ENCODE assay signal across 38 cellular contexts in the genomic region with DNA sequence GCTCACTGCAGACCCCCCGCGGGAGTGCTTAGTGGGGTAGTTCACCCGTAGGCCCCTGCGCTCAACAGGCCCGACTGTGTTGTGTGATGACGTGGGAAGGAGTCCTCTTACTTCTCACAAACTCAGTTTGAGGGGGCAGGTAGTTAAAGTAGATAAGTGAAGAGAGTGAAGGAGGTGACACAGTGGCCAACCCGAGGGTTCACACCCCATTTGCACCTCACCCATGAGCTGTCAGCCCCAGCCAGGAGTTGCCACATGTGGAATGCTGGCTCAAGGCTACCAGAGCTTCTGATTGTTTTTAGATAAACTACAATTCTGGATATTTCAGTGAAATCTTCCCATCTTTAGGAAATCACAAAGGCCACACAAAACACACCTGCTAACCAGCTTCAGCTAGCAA.
"Had no signal": no experiment of that assay in that cellular context is flagged by ENCODE, and none has a peak within 500 bp of the region (broad histone marks: within the 10 kb centered on the region; RNA-seq: fewer than 3 reads in every experiment).

No MANE protein-coding gene starts in this region.

- H3K9me3 Mint-ChIP-seq: activated naive CD4-positive, alpha-beta T cell treated with anti-CD3 and anti-CD28 coated beads for 36 hours; activated naive CD4-positive, alpha-beta T cell treated with anti-CD3 and anti-CD28 coated beads, Interleukin-2, amount 10 ng/mL, durations not matched to agents 7 days and 5 days; activated naive CD4-positive, alpha-beta T cell treated with anti-CD3 and anti-CD28 coated beads, Interleukin-2, amount 50 U/mL, for 24 hours; activated naive CD4-positive, alpha-beta T cell treated with anti-CD3 and anti-CD28 coated beads, Interleukin-2, amount 50 U/mL, for 72 hours; activated naive CD8-positive, alpha-beta T cell treated with anti-CD3 and anti-CD28 coated beads for 36 hours; activated naive CD8-positive, alpha-beta T cell treated with anti-CD3 and anti-CD28 coated beads, Interleukin-2, amount 10 ng/mL, durations not matched to agents 7 days and 5 days; activated naive CD8-positive, alpha-beta T cell treated with anti-CD3 and anti-CD28 coated beads, Interleukin-2, amount 50 U/mL, for 24 hours; activated T-cell treated with anti-CD3 and anti-CD28 coated beads, Interleukin-2, amount 50 U/mL, for 24 hours; activated T-cell treated with anti-CD3 and anti-CD28 coated beads, Interleukin-2, amount 50 U/mL, for 4 hours; activated T-cell treated with anti-CD3 and anti-CD28 coated beads, Interleukin-2, amount 50 U/mL, for 72 hours; activated T-helper 1 cell treated with anti-CD3 and anti-CD28 coated beads, Interleukin-12 subunit alpha, Interleukin-12 subunit beta, Interleukin-2, Interleukin-4 antibody, amounts not matched to agents 30 ng/mL and 10 ng/mL and 1 ng/mL, durations not matched to agents 14 hours and 24 hours and 36 hours; activated T-helper 17 cell treated with anti-CD3 and anti-CD28 coated beads, Interleukin-2, amount 50 U/mL, for 72 hours; activated T-helper 2 cell treated with anti-CD3 and anti-CD28 coated beads, Interferon-gamma antibody, Interleukin-2, Interleukin-4, amounts not matched to agents 10 μg/mL and 5 μg/mL and 100 μg/mL, durations not matched to agents 14 hours and 24 hours and 36 hours; central memory CD8-positive, alpha-beta T cell had no signal

- H3K9me3 ChIP-seq: adrenal gland, ascending aorta, body of pancreas, breast epithelium had no signal

- H3K36me3 ChIP-seq: adrenal gland, ascending aorta, brain microvascular endothelial cell, breast epithelium, cardiac muscle cell had no signal

- H3K27me3 Mint-ChIP-seq: brain had no signal

- H3K27me3 ChIP-seq: adrenal gland, ascending aorta, body of pancreas, brain microvascular endothelial cell, breast epithelium, cardiac muscle cell had no signal

- H3K27ac ChIP-seq: adrenal gland, ascending aorta, body of pancreas, brain microvascular endothelial cell, breast epithelium, cardiac muscle cell had no signal

- H3K4me3 ChIP-seq: adrenal gland, ascending aorta, body of pancreas, breast epithelium, cardiac muscle cell had no signal

- H3K4me1 Mint-ChIP-seq: activated naive CD4-positive, alpha-beta T cell treated with anti-CD3 and anti-CD28 coated beads, Interleukin-2, amount 10 ng/mL, durations not matched to agents 7 days and 5 days; activated naive CD4-positive, alpha-beta T cell treated with anti-CD3 and anti-CD28 coated beads, Interleukin-2, amount 50 U/mL, for 24 hours; activated naive CD8-positive, alpha-beta T cell treated with anti-CD3 and anti-CD28 coated beads for 36 hours; activated naive CD8-positive, alpha-beta T cell treated with anti-CD3 and anti-CD28 coated beads, Interleukin-2, amount 10 ng/mL, durations not matched to agents 7 days and 5 days; activated naive CD8-positive, alpha-beta T cell treated with anti-CD3 and anti-CD28 coated beads, Interleukin-2, amount 50 U/mL, for 24 hours; activated T-helper 17 cell treated with anti-CD3 and anti-CD28 coated beads, Interleukin-2, amount 50 U/mL, for 72 hours; central memory CD8-positive, alpha-beta T cell had no signal

- H3K36me3 Mint-ChIP-seq: activated naive CD4-positive, alpha-beta T cell treated with anti-CD3 and anti-CD28 coated beads, Interleukin-2, amount 10 ng/mL, durations not matched to agents 7 days and 5 days; activated naive CD4-positive, alpha-beta T cell treated with anti-CD3 and anti-CD28 coated beads, Interleukin-2, amount 50 U/mL, for 24 hours; activated naive CD4-positive, alpha-beta T cell treated with anti-CD3 and anti-CD28 coated beads, Interleukin-2, amount 50 U/mL, for 72 hours; activated naive CD8-positive, alpha-beta T cell; activated naive CD8-positive, alpha-beta T cell treated with anti-CD3 and anti-CD28 coated beads for 36 hours; activated naive CD8-positive, alpha-beta T cell treated with anti-CD3 and anti-CD28 coated beads, Interleukin-2, amount 10 ng/mL, durations not matched to agents 7 days and 5 days; brain had no signal

- H3K27ac Mint-ChIP-seq: activated naive CD4-positive, alpha-beta T cell treated with anti-CD3 and anti-CD28 coated beads for 36 hours; activated naive CD4-positive, alpha-beta T cell treated with anti-CD3 and anti-CD28 coated beads, Interleukin-2, amount 10 ng/mL, durations not matched to agents 7 days and 5 days; activated naive CD4-positive, alpha-beta T cell treated with anti-CD3 and anti-CD28 coated beads, Interleukin-2, amount 50 U/mL, for 24 hours; activated naive CD4-positive, alpha-beta T cell treated with anti-CD3 and anti-CD28 coated beads, Interleukin-2, amount 50 U/mL, for 72 hours; activated naive CD8-positive, alpha-beta T cell; activated naive CD8-positive, alpha-beta T cell treated with anti-CD3 and anti-CD28 coated beads for 36 hours; activated naive CD8-positive, alpha-beta T cell treated with anti-CD3 and anti-CD28 coated beads, Interleukin-2, amount 10 ng/mL, durations not matched to agents 7 days and 5 days; activated naive CD8-positive, alpha-beta T cell treated with anti-CD3 and anti-CD28 coated beads, Interleukin-2, amount 50 U/mL, for 24 hours; activated T-cell treated with anti-CD3 and anti-CD28 coated beads, Interleukin-2, amount 50 U/mL, for 24 hours; activated T-cell treated with anti-CD3 and anti-CD28 coated beads, Interleukin-2, amount 50 U/mL, for 72 hours; activated T-helper 1 cell treated with anti-CD3 and anti-CD28 coated beads, Interleukin-12 subunit alpha, Interleukin-12 subunit beta, Interleukin-2, Interleukin-4 antibody, amounts not matched to agents 30 ng/mL and 10 ng/mL and 1 ng/mL, durations not matched to agents 14 hours and 24 hours and 36 hours; activated T-helper 17 cell treated with anti-CD3 and anti-CD28 coated beads, Interleukin-2, amount 50 U/mL, for 72 hours; activated T-helper 2 cell treated with anti-CD3 and anti-CD28 coated beads, Interferon-gamma antibody, Interleukin-2, Interleukin-4, amounts not matched to agents 10 μg/mL and 5 μg/mL and 100 μg/mL, durations not matched to agents 14 hours and 24 hours and 36 hours; brain had no signal

- DNase-seq: activated effector memory CD4-positive, alpha-beta T cell treated with anti-CD3 and anti-CD28 coated beads, Interleukin-2, amount 50 U/mL, for 16 hours; activated effector memory CD4-positive, alpha-beta T cell treated with Interleukin-2 at 50 U/mL for 16 hours; activated gamma-delta T cell; activated gamma-delta T cell treated with Interleukin-2 at 50 U/mL for 16 hours; activated naive CD4-positive, alpha-beta T cell; activated naive CD4-positive, alpha-beta T cell treated with anti-CD3 and anti-CD28 coated beads for 36 hours; activated naive CD4-positive, alpha-beta T cell treated with anti-CD3 and anti-CD28 coated beads, Interleukin-2, amount 10 ng/mL, durations not matched to agents 7 days and 5 days; activated naive CD4-positive, alpha-beta T cell treated with anti-CD3 and anti-CD28 coated beads, Interleukin-2, amount 50 U/mL, for 16 hours; activated naive CD4-positive, alpha-beta T cell treated with Interleukin-2 at 50 U/mL for 16 hours; activated naive CD8-positive, alpha-beta T cell treated with anti-CD3 and anti-CD28 coated beads for 36 hours; activated naive CD8-positive, alpha-beta T cell treated with anti-CD3 and anti-CD28 coated beads, Interleukin-2, amount 10 ng/mL, durations not matched to agents 7 days and 5 days; activated naive CD8-positive, alpha-beta T cell treated with anti-CD3 and anti-CD28 coated beads, Interleukin-2, amount 50 U/mL, for 24 hours; activated T-cell treated with anti-CD3 and anti-CD28 coated beads for 4 hours; activated T-cell treated with anti-CD3 and anti-CD28 coated beads, Interleukin-2, amount 50 U/mL, for 1 hour; activated T-cell treated with anti-CD3 and anti-CD28 coated beads, Interleukin-2, amount 50 U/mL, for 24 hours; activated T-cell treated with anti-CD3 and anti-CD28 coated beads, Interleukin-2, amount 50 U/mL, for 4 hours; activated T-cell treated with anti-CD3 and anti-CD28 coated beads, Interleukin-2, amount 50 U/mL, for 48 hours; activated T-cell treated with anti-CD3 and anti-CD28 coated beads, Interleukin-2, amount 50 U/mL, for 72 hours; adrenal gland; amniotic stem cell; amygdala; anterior cingulate cortex; aorta; body of pancreas; brain microvascular endothelial cell; central memory CD4-positive, alpha-beta T cell; cerebellar nuclear complex had no signal

- H3K4me1 ChIP-seq: adrenal gland, ascending aorta, body of pancreas, breast epithelium had no signal

- ATAC-seq: activated naive CD4-positive, alpha-beta T cell treated with anti-CD3 and anti-CD28 coated beads, Interleukin-2, amount 50 U/mL, for 72 hours; activated naive CD8-positive, alpha-beta T cell treated with anti-CD3 and anti-CD28 coated beads, Interleukin-2, amount 50 U/mL, for 24 hours; activated T-cell treated with anti-CD3 and anti-CD28 coated beads, Interleukin-2, amount 50 U/mL, for 4 hours; activated T-cell treated with anti-CD3 and anti-CD28 coated beads, Interleukin-2, amount 50 U/mL, for 72 hours; activated T-helper 17 cell treated with anti-CD3 and anti-CD28 coated beads, Interleukin-2, amount 50 U/mL, for 72 hours; body of pancreas had no signal

- H3K4me3 Mint-ChIP-seq: activated naive CD4-positive, alpha-beta T cell treated with anti-CD3 and anti-CD28 coated beads for 36 hours; activated naive CD4-positive, alpha-beta T cell treated with anti-CD3 and anti-CD28 coated beads, Interleukin-2, amount 10 ng/mL, durations not matched to agents 7 days and 5 days; activated naive CD4-positive, alpha-beta T cell treated with anti-CD3 and anti-CD28 coated beads, Interleukin-2, amount 50 U/mL, for 24 hours; activated naive CD8-positive, alpha-beta T cell; activated naive CD8-positive, alpha-beta T cell treated with anti-CD3 and anti-CD28 coated beads for 36 hours; activated naive CD8-positive, alpha-beta T cell treated with anti-CD3 and anti-CD28 coated beads, Interleukin-2, amount 10 ng/mL, durations not matched to agents 7 days and 5 days; activated naive CD8-positive, alpha-beta T cell treated with anti-CD3 and anti-CD28 coated beads, Interleukin-2, amount 50 U/mL, for 24 hours; activated T-cell treated with anti-CD3 and anti-CD28 coated beads, Interleukin-2, amount 50 U/mL, for 24 hours; activated T-cell treated with anti-CD3 and anti-CD28 coated beads, Interleukin-2, amount 50 U/mL, for 4 hours; activated T-cell treated with anti-CD3 and anti-CD28 coated beads, Interleukin-2, amount 50 U/mL, for 72 hours; activated T-helper 1 cell treated with anti-CD3 and anti-CD28 coated beads, Interleukin-12 subunit alpha, Interleukin-12 subunit beta, Interleukin-2, Interleukin-4 antibody, amounts not matched to agents 30 ng/mL and 10 ng/mL and 1 ng/mL, durations not matched to agents 14 hours and 24 hours and 36 hours; activated T-helper 17 cell treated with anti-CD3 and anti-CD28 coated beads, Interleukin-2, amount 50 U/mL, for 72 hours; brain; central memory CD8-positive, alpha-beta T cell had no signal
